In genomic region chr3:9500108-9501050, GRCh38 we compare ENCODE assay signal across 1 cellular context.
TF ChIP-seq lines count a peak whose summit lies in the region.

No MANE protein-coding gene starts in this region.

TF ChIP-seq in H1, 55 proteins besides CTCF, POLR2A, EP300 and RAD21 (continued from another document):
- TF ChIP-seq CHD7 (IDR thresholded peaks at IDR 0.05; ENCODE audit: insufficient replicate concordance, low read length) (no peak), HDAC6 (IDR thresholded peaks at IDR 0.05; ENCODE audit: low read depth, low read length) (no peak), GABPA (IDR thresholded peaks at IDR 0.05; ENCODE audit: borderline replicate concordance, insufficient read depth, low read length) (0 out of 2 replicates have a peak, but pooled peaks have one; percentile 5), MAX (IDR thresholded peaks at IDR 0.05) (no peak; the same call in 1 of the 2 replicates), E2F6 (IDR thresholded peaks at IDR 0.05) (no peak; the same call in 1 of the 2 replicates), TBP (IDR thresholded peaks at IDR 0.05; ENCODE audit: low read depth, low read length) (peak; percentile 38; the same call in 1 of the 2 replicates), RBBP5 (IDR thresholded peaks at IDR 0.05; ENCODE audit: borderline replicate concordance, low read depth, low read length) (peak; percentile 54), KDM4A (IDR thresholded peaks at IDR 0.05; ENCODE audit: low read depth, low read length, severe bottlenecking) (peak; percentile 80), TAF7 (optimal IDR thresholded peaks at IDR 0.05; ENCODE audit: borderline replicate concordance, low read depth, low read length) (no peak), JUN (IDR thresholded peaks at IDR 0.05; ENCODE audit: low read depth, low read length) (no peak), TAF1 (IDR thresholded peaks at IDR 0.05; ENCODE audit: low read depth, low read length) (no peak), BACH1 (IDR thresholded peaks at IDR 0.05; ENCODE audit: low read length) (no peak), RFX5 (IDR thresholded peaks at IDR 0.05; ENCODE audit: borderline replicate concordance, low read depth, low read length) (no peak), CHD2 (IDR thresholded peaks at IDR 0.05; ENCODE audit: low read length) (no peak), TCF12 (IDR thresholded peaks at IDR 0.05; ENCODE audit: low read depth, low read length) (no peak), CTBP2 (IDR thresholded peaks at IDR 0.05; ENCODE audit: borderline replicate concordance, insufficient read depth, insufficient read length, low read length) (peak; percentile 10), NRF1 (IDR thresholded peaks at IDR 0.05; ENCODE audit: low read depth, low read length) (no peak), SIRT6 (IDR thresholded peaks at IDR 0.05; ENCODE audit: low read length) (no peak), JUND (IDR thresholded peaks at IDR 0.05; ENCODE audit: low read length) (no peak), RXRA (IDR thresholded peaks at IDR 0.05; ENCODE audit: insufficient read depth, low read depth, low read length) (no peak), PHF8 (conservative IDR thresholded peaks at IDR 0.05; ENCODE audit: low read depth, low read length) (no peak), SIN3A (conservative IDR thresholded peaks at IDR 0.05 in 1 of 2, IDR thresholded peaks at IDR 0.05 in 1 of 2; ENCODE audit: low read depth in 1 of 2, low read length in 2 of 2) (peak; percentile 68 to 91; a peak in 2 of 4 replicates), SUZ12 (IDR thresholded peaks at IDR 0.05; ENCODE audit: low read length) (no peak), TEAD4 (IDR thresholded peaks at IDR 0.05; ENCODE audit: low read depth, low read length) (0 out of 2 replicates have a peak, but pooled peaks have one; percentile 16), USF2 (IDR thresholded peaks at IDR 0.05; ENCODE audit: low read length) (no peak), FOSL1 (IDR thresholded peaks at IDR 0.05; ENCODE audit: insufficient read depth, low read depth, low read length) (no peak), BRCA1 (IDR thresholded peaks at IDR 0.05; ENCODE audit: low read depth, low read length) (no peak), EGR1 (IDR thresholded peaks at IDR 0.05; ENCODE audit: borderline replicate concordance, low read depth, low read length) (no peak), MAFK (IDR thresholded peaks at IDR 0.05; ENCODE audit: low read depth, low read length) (no peak), BCL11A (IDR thresholded peaks at IDR 0.05; ENCODE audit: low read depth in 2 of 2, low read length in 2 of 2) (no peak), ATF2 (IDR thresholded peaks at IDR 0.05; ENCODE audit: low read length) (no peak; the same call in 1 of the 2 replicates), RNF2 (IDR thresholded peaks at IDR 0.05; ENCODE audit: borderline replicate concordance, low read depth, low read length, missing control alignments, poor library complexity, severe bottlenecking) (no peak), KDM1A (IDR thresholded peaks at IDR 0.05; ENCODE audit: borderline replicate concordance, low read length) (no peak), CREB1 (IDR thresholded peaks at IDR 0.05) (no peak), CBX5 (IDR thresholded peaks at IDR 0.05; ENCODE audit: low read depth, low read length) (no peak), CHD1 (IDR thresholded peaks at IDR 0.05; ENCODE audit: low read depth, low read length) (no peak), ASH2L (IDR thresholded peaks at IDR 0.05; ENCODE audit: low read length) (peak; percentile 93), POLR2AphosphoS5 (IDR thresholded peaks at IDR 0.05; ENCODE audit: low read depth, low read length) (no peak; the same call in 1 of the 2 replicates), KDM5A (IDR thresholded peaks at IDR 0.05; ENCODE audit: low read length) (no peak), ATF3 (IDR thresholded peaks at IDR 0.05; ENCODE audit: insufficient read depth, low read depth, low read length) (no peak), POU5F1 (IDR thresholded peaks at IDR 0.05; ENCODE audit: low read depth, low read length) (no peak), SIX5 (IDR thresholded peaks at IDR 0.05; ENCODE audit: low read depth, low read length) (no peak), YY1 (IDR thresholded peaks at IDR 0.05; ENCODE audit: low read depth, low read length) (peak; percentile 47; the same call in 1 of the 2 replicates), SP2 (IDR thresholded peaks at IDR 0.05; ENCODE audit: low read length) (no peak), SAP30 (IDR thresholded peaks at IDR 0.05; ENCODE audit: insufficient read depth, insufficient replicate concordance, low read length) (peak; percentile 34)
TF ChIP-seq in H1: peak in this region for 12.
